ENCODE assay signal across 8 cellular contexts in the genomic region with DNA sequence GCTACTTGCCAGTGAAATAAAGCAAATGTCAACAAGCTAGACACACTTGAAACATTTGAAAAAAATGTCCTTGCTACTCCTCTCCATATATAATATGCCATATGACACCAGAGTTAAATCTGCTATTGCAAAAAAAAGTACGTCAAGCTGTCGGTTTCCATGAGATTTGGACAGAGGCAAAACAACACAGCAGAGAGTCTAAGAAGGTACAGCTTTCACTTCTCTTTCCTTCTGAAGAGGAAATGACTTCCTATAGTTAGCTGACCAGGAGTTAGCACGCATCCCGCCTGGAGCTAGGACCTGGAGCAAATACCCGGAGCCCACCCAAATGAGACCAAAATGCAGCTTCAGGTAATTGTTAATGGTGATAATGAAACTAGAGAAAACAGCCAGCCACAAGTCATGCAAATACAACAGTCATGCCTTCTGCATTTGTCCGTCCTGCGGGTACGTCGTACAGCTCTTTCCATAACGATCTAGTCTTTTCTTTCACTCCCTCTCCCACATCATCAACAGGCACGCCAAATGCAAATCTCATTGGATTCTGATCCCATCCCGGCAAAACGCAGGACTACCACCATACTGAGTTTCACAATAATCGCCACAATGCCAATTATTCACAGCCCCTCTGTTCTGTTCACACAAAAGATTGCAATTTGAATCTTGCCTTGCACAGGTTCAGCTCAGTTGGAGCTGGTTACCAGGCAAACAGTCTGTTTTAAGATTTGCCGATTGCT.
DNase-seq lines count a peak whose midpoint lies in the region; ATAC-seq and TF ChIP-seq lines count a peak whose summit lies in the region.

No MANE protein-coding gene starts in this region.

- no peaks in the 10 kb centered on the region for H3K36me3 ChIP-seq in fibroblast of lung (ENCODE audit: control insufficient read depth, insufficient read depth, low read length)
- H3K36me3 ChIP-seq in adrenal gland (replicated peaks in 1 of 2) = no peaks in the 10 kb centered on the region
- H3K36me3 ChIP-seq in sigmoid colon = no peaks in the 10 kb centered on the region

- TF ChIP-seq POLR2A in adrenal gland (IDR thresholded peaks at IDR 0.05) = no peak
- TF ChIP-seq POLR2A in sigmoid colon (IDR thresholded peaks at IDR 0.05) = no peak

- no peak overlapping the region for H2AFZ ChIP-seq in fibroblast of lung (ENCODE audit: low read length)

- H3K4me1 Mint-ChIP-seq in activated CD4-positive, alpha-beta T cell treated with anti-CD3 and anti-CD28 coated beads, Interleukin-2, amount 10 ng/mL, durations not matched to agents 24 days and 14 days = no peaks in the 10 kb centered on the region

- peak overlapping the region; percentile 55 for H3K4me2 ChIP-seq in fibroblast of lung (ENCODE audit: extremely low read depth, insufficient read depth, low read length)

- 71 to 79% (median 74%) methylated on average over 15 of the region's 15 CpGs for WGBS in adrenal gland, 4 donors
- WGBS in sigmoid colon, 2 donors = 65 to 76% methylated on average over 15 of the region's 15 CpGs

- ATAC-seq in GM21360 (IDR thresholded peaks at IDR 0.05; ENCODE audit: unreplicated experiment) = peak; percentile 63

- no peak overlapping the region for H3K27ac Mint-ChIP-seq in activated CD4-positive, alpha-beta T cell treated with anti-CD3 and anti-CD28 coated beads, Interleukin-2, amount 10 ng/mL, durations not matched to agents 24 days and 14 days

- no peaks in the 10 kb centered on the region for H3K27me3 Mint-ChIP-seq in activated CD4-positive, alpha-beta T cell treated with anti-CD3 and anti-CD28 coated beads, Interleukin-2, amount 10 ng/mL, durations not matched to agents 24 days and 14 days

- intact Hi-C loops in activated CD4-positive, alpha-beta T cell treated with anti-CD3 and anti-CD28 coated beads, Interleukin-2, amount 10 ng/mL, durations not matched to agents 24 days and 14 days (cut with micrococcal nuclease) = no loop called here
- intact Hi-C loops in adrenal gland (cut with DNase I) = no loop called here
- intact Hi-C loops in sigmoid colon (cut with DNase I) = no loop called here

- TF ChIP-seq CTCF in fibroblast of lung (conservative IDR thresholded peaks at IDR 0.05 in 1 of 2, IDR thresholded peaks at IDR 0.05 in 1 of 2; ENCODE audit: low read depth in 1 of 2, low read length in 2 of 2) = no peak
- TF ChIP-seq CTCF in adrenal gland (IDR thresholded peaks at IDR 0.05) = no peak
- TF ChIP-seq CTCF in sigmoid colon (IDR thresholded peaks at IDR 0.05) = no peak

- H3K9me3 ChIP-seq in fibroblast of lung (ENCODE audit: control insufficient read depth, insufficient read depth, low read depth, low read length) (no peaks in the 10 kb centered on the region), adrenal gland (replicated peaks in 1 of 3) (no peaks in the 10 kb centered on the region), sigmoid colon (no peaks in the 10 kb centered on the region)

- H3K27me3 ChIP-seq in fibroblast of lung (ENCODE audit: control insufficient read depth, insufficient read depth, low read length) (no peaks in the 10 kb centered on the region), adrenal gland (no peaks in the 10 kb centered on the region), sigmoid colon (no peaks in the 10 kb centered on the region)

- DNase-seq in ACHN = peak; percentile 8
- peak; percentile 77 for DNase-seq in NCI-H1105 treated with DMSO at 0.1 percent for 48 hours (lab: John Stamatoyannopoulos, UW)
- DNase-seq in fibroblast of lung (ENCODE audit: low read depth in 2 of 2) = no peak
- no peak for DNase-seq in activated CD4-positive, alpha-beta T cell treated with anti-CD3 and anti-CD28 coated beads, Interleukin-2, amount 10 ng/mL, durations not matched to agents 24 days and 14 days
- DNase-seq in adrenal gland = no peak
- DNase-seq in activated CD4-positive, alpha-beta T cell treated with anti-CD3 and anti-CD28 coated beads, Interleukin-2, amount 50 U/mL, for 4 hours = no peak
- no peak for DNase-seq in sigmoid colon

- no peak overlapping the region for H3K9ac ChIP-seq in fibroblast of lung (ENCODE audit: insufficient read depth, low read length)

- TF ChIP-seq EP300 in sigmoid colon (IDR thresholded peaks at IDR 0.05) = no peak

- H3K4me3 ChIP-seq in fibroblast of lung (replicated peaks in 1 of 4; ENCODE audit: control extremely low read depth in 1 of 4, insufficient read depth in 1 of 4, low read depth in 3 of 4, low read length in 4 of 4) = peak overlapping the region in 3 of 4 experiments; percentile 2 to 28 (median 15)
- no peak overlapping the region for H3K4me3 ChIP-seq in adrenal gland
- no peak overlapping the region for H3K4me3 ChIP-seq in sigmoid colon

- H3K27ac ChIP-seq in fibroblast of lung (ENCODE audit: insufficient read depth, low read length) (no peak overlapping the region), adrenal gland (no peak overlapping the region), sigmoid colon (no peak overlapping the region)

- no peaks in the 10 kb centered on the region for H3K79me2 ChIP-seq in fibroblast of lung (ENCODE audit: control insufficient read depth, insufficient read depth, low read length)

- no peaks in the 10 kb centered on the region for H3K4me1 ChIP-seq in fibroblast of lung (ENCODE audit: control insufficient read depth, extremely low read depth, insufficient read depth, low read length)
- no peaks in the 10 kb centered on the region for H3K4me1 ChIP-seq in adrenal gland (replicated peaks in 1 of 2)
- peaks cover 0 to 8% (median under 1%) of the 10 kb centered on the region in 4 donors for H3K4me1 ChIP-seq in sigmoid colon

- no peaks in the 10 kb centered on the region for H3K9me3 Mint-ChIP-seq in activated CD4-positive, alpha-beta T cell treated with anti-CD3 and anti-CD28 coated beads, Interleukin-2, amount 10 ng/mL, durations not matched to agents 24 days and 14 days

- H3K36me3 Mint-ChIP-seq in activated CD4-positive, alpha-beta T cell treated with anti-CD3 and anti-CD28 coated beads, Interleukin-2, amount 10 ng/mL, durations not matched to agents 24 days and 14 days (ENCODE audit: low read depth) = no peaks in the 10 kb centered on the region

- no peaks in the 10 kb centered on the region for H4K20me1 ChIP-seq in fibroblast of lung (ENCODE audit: control insufficient read depth, extremely low read depth, insufficient read depth, low read length)

- in situ Hi-C loops in ACHN (cut with HindIII; ENCODE audit: low pct_ligation_motif_present, low pct_unique_long_range_greater_than_20kb, low sequenced_read_pairs) = no loop called here

- no peak overlapping the region for H3K4me3 Mint-ChIP-seq in activated CD4-positive, alpha-beta T cell treated with anti-CD3 and anti-CD28 coated beads, Interleukin-2, amount 10 ng/mL, durations not matched to agents 24 days and 14 days

Comparison
In these comparisons a context has a peak if more than half of its experiments do, and no peak if none do; other contexts are left out.
1. DNase-seq: peak in ACHN (single experiment) and NCI-H1105 treated with DMSO at 0.1 percent for 48 hours (single experiment); none in fibroblast of lung (0 of 2), activated CD4-positive, alpha-beta T cell treated with anti-CD3 and anti-CD28 coated beads, Interleukin-2, amount 10 ng/mL, durations not matched to agents 24 days and 14 days (single experiment), adrenal gland (0 of 7), activated CD4-positive, alpha-beta T cell treated with anti-CD3 and anti-CD28 coated beads, Interleukin-2, amount 50 U/mL, for 4 hours (0 of 2) and sigmoid colon (single experiment).
2. H3K4me3 ChIP-seq: peak in fibroblast of lung (3 of 4); none in adrenal gland (0 of 4) and sigmoid colon (0 of 4).